In the genomic region with DNA sequence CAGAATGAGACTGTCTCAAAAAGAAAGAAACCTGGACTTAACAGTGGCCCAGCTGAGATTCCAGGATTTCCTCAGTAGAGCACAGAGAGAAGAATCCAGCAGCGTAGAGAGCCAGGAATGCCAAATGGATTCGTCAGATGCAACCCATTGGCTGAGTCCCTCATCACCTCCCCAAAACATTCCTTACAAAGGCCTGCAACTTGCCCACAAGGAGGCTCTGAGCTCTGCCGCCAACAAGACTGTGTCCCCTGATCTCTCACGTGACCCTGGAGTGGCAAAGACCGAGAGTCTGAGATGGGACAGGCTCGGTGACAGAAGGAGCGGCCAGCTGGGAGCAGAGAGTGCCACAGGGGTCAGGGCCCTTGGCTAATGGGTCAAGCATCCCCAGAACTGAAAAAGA, we compare ENCODE assay signal across 9 cellular contexts. TPM values are rescaled to one million over a fixed set of nuclear protein-coding genes. Genes with fewer than 3 reads are reported as not detected.
DNase-seq lines count a peak whose midpoint lies in the region; ATAC-seq, FAIRE-seq and TF ChIP-seq lines count a peak whose summit lies in the region.
"Had no signal": no experiment of that assay in that cellular context is flagged by ENCODE, and none has a peak within 500 bp of the region (broad histone marks: within the 10 kb centered on the region; RNA-seq: fewer than 3 reads in every experiment).

No MANE protein-coding gene starts in this region.

- DNase-seq in left ventricle myocardium superior (no peak), left ventricle myocardium inferior (no peak), brain microvascular endothelial cell (peak; percentile 88), kidney tubule cell (ENCODE audit: low spot score) (peak; percentile 55), urothelium cell line (ENCODE audit: low spot score) (peak; percentile 92), GM12892 (ENCODE audit: insufficient read length) (no peak)
- DNase-seq in stimulated activated CD8-positive, alpha-beta memory T cell treated with anti-CD3 and anti-CD28 coated beads, Interleukin-4, amount 100 ng/mL, for 48 hours, result no peak
- no peak for DNase-seq in activated CD4-positive, CD25-positive, alpha-beta regulatory T cell (lab: John Stamatoyannopoulos, UW)

- H3K4me1 ChIP-seq in left ventricle myocardium inferior, result peaks cover 31% of the 10 kb centered on the region

- no peaks in the 10 kb centered on the region for H3K9me3 ChIP-seq in left ventricle myocardium inferior (replicated peaks)

- H3K27ac ChIP-seq in left ventricle myocardium inferior (replicated peaks) (no peak overlapping the region), brain microvascular endothelial cell (peak overlapping the region; percentile 34)

- TF ChIP-seq CTCF in left ventricle myocardium inferior (IDR thresholded peaks at IDR 0.05; ENCODE audit: borderline replicate concordance) (no peak), brain microvascular endothelial cell (IDR thresholded peaks at IDR 0.05; ENCODE audit: low read depth, low read length, missing control alignments) (peak; percentile 68)

- H3K36me3 ChIP-seq in left ventricle myocardium inferior, result no peaks in the 10 kb centered on the region
- H3K36me3 ChIP-seq in brain microvascular endothelial cell (replicated peaks), result no peaks in the 10 kb centered on the region

- no peak for TF ChIP-seq POLR2A in GM12892 (IDR thresholded peaks at IDR 0.05; ENCODE audit: low read depth, low read length)

- no peak overlapping the region for H3K4me3 ChIP-seq in left ventricle myocardium inferior
- H3K4me3 ChIP-seq in brain microvascular endothelial cell (ENCODE audit: low read depth, low read length), result no peak overlapping the region

- FAIRE-seq in urothelium cell line (lab: Jason Lieb, UNC), result peak; percentile 52
- FAIRE-seq in GM12892 (lab: Jason Lieb, UNC), result no peak
- FAIRE-seq: endometrium had no signal

- intact Hi-C loops in left ventricle myocardium superior (cut with micrococcal nuclease) (no loop called here), left ventricle myocardium inferior (cut with micrococcal nuclease) (loop anchor here (10.0 kb wide), 1 partner anchor 560 kb away; no protein-coding TSS in a partner anchor)

- ATAC-seq in left ventricle myocardium superior, result peak; percentile 29

- peaks cover 36% of the 10 kb centered on the region for H3K27me3 ChIP-seq in left ventricle myocardium inferior (ENCODE audit: low read depth)
- no peaks in the 10 kb centered on the region for H3K27me3 ChIP-seq in brain microvascular endothelial cell (replicated peaks)

- in situ Hi-C loops in brain microvascular endothelial cell (cut with HindIII; ENCODE audit: low pct_ligation_motif_present, low sequenced_read_pairs), result no loop called here

RNA-seq across cellular contexts. Expression of a gene that starts 6.9 kb away (rescaled TPM):
- total RNA-seq in left ventricle myocardium superior (19.5 TPM), left ventricle myocardium inferior (15.9 TPM)
- 11.9 TPM for polyA plus RNA-seq in GM12892 (2012; ENCODE audit: missing spikeins)

RNA-seq across cellular contexts. Expression of a gene that starts 50.2 kb away (rescaled TPM):
- total RNA-seq in left ventricle myocardium superior (32.7 TPM), left ventricle myocardium inferior (27.9 TPM)
- polyA plus RNA-seq in GM12892 (2012; ENCODE audit: missing spikeins), result 1.5 TPM

Comparison
In these comparisons a context has a peak if more than half of its experiments do, and no peak if none do; other contexts are left out.
1. DNase-seq: peak in brain microvascular endothelial cell (single experiment), kidney tubule cell (single experiment) and urothelium cell line (single experiment); none in left ventricle myocardium superior (single experiment), left ventricle myocardium inferior (single experiment), stimulated activated CD8-positive, alpha-beta memory T cell treated with anti-CD3 and anti-CD28 coated beads, Interleukin-4, amount 100 ng/mL, for 48 hours (single experiment), GM12892 (single experiment) and activated CD4-positive, CD25-positive, alpha-beta regulatory T cell (0 of 4).